Comparison of ENCODE assay signal across 14 cellular contexts in the genomic region with DNA sequence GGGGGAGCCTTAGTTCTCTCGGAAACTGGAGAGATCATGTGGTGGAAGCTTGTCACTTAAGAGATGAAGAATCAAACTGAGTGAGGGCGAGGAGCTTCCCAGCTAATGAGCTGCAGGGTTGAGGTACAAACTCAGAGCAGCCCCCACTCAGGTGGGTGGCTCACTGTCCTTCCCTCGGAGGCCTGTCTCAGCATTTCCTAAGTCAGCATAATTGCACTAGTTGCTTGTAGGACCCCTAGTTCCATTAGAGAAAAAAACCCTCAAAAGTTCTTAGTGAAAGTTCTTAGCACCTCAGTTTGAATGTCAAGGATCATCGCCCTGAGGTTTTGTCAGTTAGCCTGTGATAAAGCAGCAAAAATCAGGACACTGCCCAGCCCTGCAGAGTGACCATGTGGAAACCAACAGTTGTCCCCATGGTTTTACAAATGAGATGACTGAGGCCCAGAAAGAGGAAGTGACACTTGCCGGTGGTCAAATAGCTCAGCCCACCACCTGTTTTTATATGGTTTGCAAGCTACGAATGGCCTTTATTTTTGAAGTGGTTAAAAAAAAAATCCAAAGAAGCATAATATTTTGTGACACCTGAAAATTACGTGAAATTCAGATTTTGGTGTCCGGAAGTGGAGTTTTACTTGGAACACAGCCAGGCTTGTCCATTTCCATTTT. TPM values are rescaled to one million over a fixed set of nuclear protein-coding genes. Genes with fewer than 3 reads are reported as not detected.
DNase-seq lines count a peak whose midpoint lies in the region; ATAC-seq, FAIRE-seq and TF ChIP-seq lines count a peak whose summit lies in the region.
"Had no signal": no experiment of that assay in that cellular context is flagged by ENCODE, and none has a peak within 500 bp of the region (broad histone marks: within the 10 kb centered on the region; RNA-seq: fewer than 3 reads in every experiment).

No MANE protein-coding gene starts in this region.

- no peak overlapping the region for H3K27ac Mint-ChIP-seq in activated CD4-positive, alpha-beta memory T cell treated with anti-CD3 and anti-CD28 coated beads, Interleukin-2, amount 10 ng/mL, durations not matched to agents 7 days and 5 days
- H3K27ac Mint-ChIP-seq: activated naive CD4-positive, alpha-beta T cell treated with anti-CD3 and anti-CD28 coated beads, Interleukin-2, amount 50 U/mL, for 72 hours had no signal

- H3K4me1 ChIP-seq in adipocyte (ENCODE audit: control insufficient read depth, insufficient read depth, low read length) (peaks cover 81% of the 10 kb centered on the region), subcutaneous abdominal adipose tissue (ENCODE audit: control insufficient read depth in 5 of 5, insufficient read depth in 5 of 5, low read length in 5 of 5) (peaks cover 7 to 76% (median 74%) of the 10 kb centered on the region in 5 donors), left lung (peaks cover 15 to 48% of the 10 kb centered on the region in 2 donors)

- H3K36me3 ChIP-seq in adipocyte (ENCODE audit: control insufficient read depth, insufficient read depth, low read length, severe bottlenecking) (peaks cover 75% of the 10 kb centered on the region), subcutaneous abdominal adipose tissue (ENCODE audit: control insufficient read depth in 5 of 5, insufficient read depth in 5 of 5, low read length in 5 of 5) (peaks cover 0 to 37% (median 28%) of the 10 kb centered on the region in 5 donors), left lung (peaks cover 0 to 18% of the 10 kb centered on the region in 2 donors)
- H3K36me3 ChIP-seq: pancreas had no signal

- CTCF ChIA-PET in activated CD4-positive, alpha-beta memory T cell treated with anti-CD3 and anti-CD28 coated beads, Interleukin-2, amount 10 ng/mL, durations not matched to agents 7 days and 5 days (lab: Charles Lee), result no interaction called here

- no peaks in the 10 kb centered on the region for H3K9me3 Mint-ChIP-seq in activated CD4-positive, alpha-beta memory T cell treated with anti-CD3 and anti-CD28 coated beads, Interleukin-2, amount 10 ng/mL, durations not matched to agents 7 days and 5 days
- H3K9me3 Mint-ChIP-seq: activated naive CD4-positive, alpha-beta T cell treated with anti-CD3 and anti-CD28 coated beads, Interleukin-2, amount 50 U/mL, for 72 hours had no signal

- H3K9me3 ChIP-seq in adipocyte (ENCODE audit: control insufficient read depth, low read length), result no peaks in the 10 kb centered on the region
- no peaks in the 10 kb centered on the region for H3K9me3 ChIP-seq in subcutaneous abdominal adipose tissue (ENCODE audit: control insufficient read depth in 5 of 5, low read length in 5 of 5)
- no peaks in the 10 kb centered on the region for H3K9me3 ChIP-seq in left lung
- H3K9me3 ChIP-seq: gastroesophageal sphincter, pancreas had no signal

- intact Hi-C loops in left lung (cut with DNase I), result no loop called here

- FAIRE-seq in GM18507 (lab: Jason Lieb, UNC), result peak; percentile 90
- FAIRE-seq: pancreas had no signal

- H3K4me3 Mint-ChIP-seq in activated CD4-positive, alpha-beta memory T cell treated with anti-CD3 and anti-CD28 coated beads, Interleukin-2, amount 10 ng/mL, durations not matched to agents 7 days and 5 days, result no peak overlapping the region

- peaks cover 15% of the 10 kb centered on the region for H3K27me3 Mint-ChIP-seq in activated CD4-positive, alpha-beta memory T cell treated with anti-CD3 and anti-CD28 coated beads, Interleukin-2, amount 10 ng/mL, durations not matched to agents 7 days and 5 days

- POLR2A ChIA-PET in activated CD4-positive, alpha-beta memory T cell treated with anti-CD3 and anti-CD28 coated beads, Interleukin-2, amount 10 ng/mL, durations not matched to agents 7 days and 5 days (lab: Charles Lee), result interaction anchor here (1.0 kb wide), 1 partner anchor 11 kb away, joined by 5 read pairs; no protein-coding TSS in a partner anchor

- H3K4me1 Mint-ChIP-seq in activated CD4-positive, alpha-beta memory T cell treated with anti-CD3 and anti-CD28 coated beads, Interleukin-2, amount 10 ng/mL, durations not matched to agents 7 days and 5 days, result peaks cover 6% of the 10 kb centered on the region

- TF ChIP-seq CTCF in left lung (IDR thresholded peaks at IDR 0.05), result no peak

- ATAC-seq in HG02840 (IDR thresholded peaks at IDR 0.05; ENCODE audit: low FRiP score, unreplicated experiment), result peak; percentile 56
- no peak for ATAC-seq in left lung
- ATAC-seq in GM18519 (IDR thresholded peaks at IDR 0.05; ENCODE audit: low FRiP score, unreplicated experiment), result no peak
- ATAC-seq: activated naive CD4-positive, alpha-beta T cell treated with anti-CD3 and anti-CD28 coated beads, Interleukin-2, amount 50 U/mL, for 72 hours; gastroesophageal sphincter; left cardiac atrium had no signal

- H3K27ac ChIP-seq in subcutaneous abdominal adipose tissue (ENCODE audit: low read depth, low read length) (peak overlapping the region; percentile 21), left lung (no peak overlapping the region)

- H3K27me3 ChIP-seq in adipocyte (replicated peaks; ENCODE audit: control insufficient read depth, insufficient read depth, low read length), result no peaks in the 10 kb centered on the region
- no peaks in the 10 kb centered on the region for H3K27me3 ChIP-seq in subcutaneous abdominal adipose tissue (ENCODE audit: control insufficient read depth in 5 of 5, insufficient read depth in 4 of 5, low read length in 5 of 5)
- H3K27me3 ChIP-seq in left lung, result no peaks in the 10 kb centered on the region
- H3K27me3 ChIP-seq: gastroesophageal sphincter, pancreas had no signal

- DNase-seq in GM18507 (ENCODE audit: extremely low spot score, insufficient read length, low read depth), result peak; percentile 54
- no peak for DNase-seq in adipocyte (ENCODE audit: low read depth)
- no peak for DNase-seq in left lung
- DNase-seq in activated CD4-positive, alpha-beta memory T cell treated with anti-CD3 and anti-CD28 coated beads, Interleukin-2, amount 10 ng/mL, durations not matched to agents 7 days and 5 days, result no peak
- DNase-seq in germinal center (ENCODE audit: low spot score), result no peak
- DNase-seq: left cardiac atrium; NCI-H446 treated with DMSO at 0.1 percent for 48 hours; pancreas; stimulated activated CD4-positive, alpha-beta T cell treated with anti-CD3 and anti-CD28 coated beads, Interleukin-4, amount 100 ng/mL, for 4 hours had no signal

- H3K4me3 ChIP-seq in adipocyte (ENCODE audit: low read length) (no peak overlapping the region), subcutaneous abdominal adipose tissue (ENCODE audit: low read depth in 1 of 5, low read length in 5 of 5) (no peak overlapping the region), left lung (no peak overlapping the region)
- H3K4me3 ChIP-seq: gastroesophageal sphincter, pancreas had no signal

- H3K9ac ChIP-seq in adipocyte (ENCODE audit: low read length) (peak overlapping the region; percentile 60), subcutaneous abdominal adipose tissue (ENCODE audit: low read length in 5 of 5) (no peak overlapping the region)

- H3K36me3 Mint-ChIP-seq in activated CD4-positive, alpha-beta memory T cell treated with anti-CD3 and anti-CD28 coated beads, Interleukin-2, amount 10 ng/mL, durations not matched to agents 7 days and 5 days (ENCODE audit: low read depth), result no peaks in the 10 kb centered on the region
- H3K36me3 Mint-ChIP-seq: activated naive CD4-positive, alpha-beta T cell treated with anti-CD3 and anti-CD28 coated beads, Interleukin-2, amount 50 U/mL, for 72 hours had no signal

RNA-seq across cellular contexts. Expression of a gene that starts 11.9 kb away (rescaled TPM):
- total RNA-seq in left lung, result 100 to 1,000 TPM in 1 of 2 donors, 10 to 100 TPM in 1; 84.9 to 110 TPM
- total RNA-seq in activated CD4-positive, alpha-beta memory T cell treated with anti-CD3 and anti-CD28 coated beads, Interleukin-2, amount 10 ng/mL, durations not matched to agents 7 days and 5 days, result under 1 TPM; 0.53 to 0.58 TPM

Comparison
In these comparisons a context has a peak if more than half of its experiments do, and no peak if none do; other contexts are left out.
1. RNA of a gene that starts 11.9 kb away (total RNA-seq): 84.9 to 110 TPM in left lung; 0.53 to 0.58 TPM in activated CD4-positive, alpha-beta memory T cell treated with anti-CD3 and anti-CD28 coated beads, Interleukin-2, amount 10 ng/mL, durations not matched to agents 7 days and 5 days; every median in the first group is over 10 times any median in the second.